In genomic region chr6:1296542-1296941, GRCh38 we compare ENCODE assay signal across 18 cellular contexts. TPM values are rescaled to one million over a fixed set of nuclear protein-coding genes. Genes with fewer than 3 reads are reported as not detected.
DNase-seq lines count a peak whose midpoint lies in the region; ATAC-seq and TF ChIP-seq lines count a peak whose summit lies in the region.
"Had no signal": no experiment of that assay in that cellular context is flagged by ENCODE, and none has a peak within 500 bp of the region (broad histone marks: within the 10 kb centered on the region; RNA-seq: fewer than 3 reads in every experiment).

No MANE protein-coding gene starts in this region.

- peak overlapping the region; percentile 54 for H3K27ac ChIP-seq in PC-3 (ENCODE audit: low read length)
- H3K27ac ChIP-seq in esophagus muscularis mucosa (replicated peaks in 1 of 4): no peak overlapping the region
- H3K27ac ChIP-seq in transverse colon: no peak overlapping the region
- no peak overlapping the region for H3K27ac ChIP-seq in gastrocnemius medialis
- H3K27ac ChIP-seq: breast epithelium, tibial artery had no signal

- peak overlapping the region; percentile 59 for H3K4me2 ChIP-seq in PC-3 (ENCODE audit: low read length)

- peaks cover 37% of the 10 kb centered on the region for H3K4me1 Mint-ChIP-seq in Calu3 (ENCODE audit: low read depth, unreplicated experiment)
- H3K4me1 Mint-ChIP-seq: stimulated activated naive B cell treated with anti-CD40 and anti-IgM and Interleukin-4, amounts not matched to agents 10 μg/mL and 1 μg/mL and 100 μg/mL, for 72 hours had no signal

- H3K4me3 ChIP-seq in PC-3 (ENCODE audit: low read length): peak overlapping the region; percentile 14; the same call in 1 of the 2 replicates
- no peak overlapping the region for H3K4me3 ChIP-seq in esophagus muscularis mucosa
- no peak overlapping the region for H3K4me3 ChIP-seq in transverse colon
- no peak overlapping the region for H3K4me3 ChIP-seq in gastrocnemius medialis
- H3K4me3 ChIP-seq: breast epithelium, tibial artery had no signal

- intact Hi-C loops in Calu3 (cut with micrococcal nuclease; ENCODE audit: unreplicated experiment) (no loop called here), PC-3 (cut with micrococcal nuclease) (no loop called here), esophagus muscularis mucosa (cut with DNase I) (no loop called here), transverse colon (cut with DNase I; ENCODE audit: low total_unique reads) (no loop called here), gastrocnemius medialis (cut with DNase I; ENCODE audit: low total_unique reads) (no loop called here)

- no peaks in the 10 kb centered on the region for H3K79me2 ChIP-seq in PC-3 (ENCODE audit: low read length)

- TF ChIP-seq EP300 in esophagus muscularis mucosa (IDR thresholded peaks at IDR 0.05) (no peak), transverse colon (IDR thresholded peaks at IDR 0.05; ENCODE audit: low read depth) (no peak)

- no peaks in the 10 kb centered on the region for H3F3A ChIP-seq in PC-3 (ENCODE audit: low read length, unreplicated experiment)

- peaks cover 6% of the 10 kb centered on the region for H3K36me3 Mint-ChIP-seq in Calu3 (ENCODE audit: insufficient read depth, unreplicated experiment)
- H3K36me3 Mint-ChIP-seq: stimulated activated naive B cell treated with anti-CD40 and anti-IgM and Interleukin-4, amounts not matched to agents 10 μg/mL and 1 μg/mL and 100 μg/mL, for 72 hours had no signal

- no TSS peak for BruUV-seq in Calu3 (replicated peaks; lab: Mats Ljungman, UMichigan)
- no TSS peak for BruUV-seq in PC-3 (replicated peaks; lab: Mats Ljungman, UMichigan)

- H4K20me1 ChIP-seq in PC-3 (ENCODE audit: low read length): no peaks in the 10 kb centered on the region

- no peaks in the 10 kb centered on the region for H3K9me3 ChIP-seq in PC-3 (ENCODE audit: low read length)
- H3K9me3 ChIP-seq in esophagus muscularis mucosa: peaks cover 0 to 4% (median 0%) of the 10 kb centered on the region in 4 donors
- peaks cover 0 to 4% of the 10 kb centered on the region in 2 donors for H3K9me3 ChIP-seq in transverse colon
- no peaks in the 10 kb centered on the region for H3K9me3 ChIP-seq in gastrocnemius medialis

- 69% methylated on average over 4 of the region's 4 CpGs for WGBS in esophagus muscularis mucosa
- 64 to 67% methylated on average over 3 to 4 of the region's 4 CpGs for WGBS in transverse colon (ENCODE audit: low coverage in 1 of 2), 2 donors

- TF ChIP-seq CTCF in Calu3 (IDR thresholded peaks at IDR 0.05; ENCODE audit: unreplicated experiment) (no peak), PC-3 (conservative IDR thresholded peaks at IDR 0.05; ENCODE audit: low read depth, low read length) (no peak), esophagus muscularis mucosa (IDR thresholded peaks at IDR 0.05) (no peak), transverse colon (IDR thresholded peaks at IDR 0.05) (no peak), gastrocnemius medialis (IDR thresholded peaks at IDR 0.05 in 4 of 5, conservative IDR thresholded peaks at IDR 0.05 in 1 of 5) (no peak)

- DNase-seq in Calu3: no peak
- DNase-seq in PC-3: peak; percentile 67
- peak; percentile 86 for DNase-seq in esophagus muscularis mucosa (ENCODE audit: extremely low spot score)
- peak; percentile 62 for DNase-seq in renal cortical epithelial cell (ENCODE audit: low read depth)
- no peak for DNase-seq in transverse colon
- no peak for DNase-seq in gastrocnemius medialis
- no peak for DNase-seq in NCI-H187 treated with DMSO at 0.1 percent for 48 hours (lab: John Stamatoyannopoulos, UW)
- DNase-seq: activated CD8-positive, alpha-beta memory T cell treated with anti-CD3 and anti-CD28 coated beads for 24 hours; activated T-cell treated with anti-CD3 and anti-CD28 coated beads, Interleukin-2, amount 50 U/mL, for 72 hours; GDM1; stimulated activated naive B cell treated with anti-CD40 and anti-IgM and Interleukin-4, amounts not matched to agents 10 μg/mL and 1 μg/mL and 100 μg/mL, for 72 hours; tibial artery had no signal

- peak; percentile 96 for ATAC-seq in PC-3
- ATAC-seq in GM19023 (IDR thresholded peaks at IDR 0.05; ENCODE audit: unreplicated experiment): no peak
- ATAC-seq in gastrocnemius medialis: no peak
- ATAC-seq: activated CD4-positive, CD25-positive, alpha-beta regulatory T cell treated with anti-CD3 and anti-CD28 coated beads, Interleukin-2, amount 50 U/mL, for 24 hours; activated naive CD4-positive, alpha-beta T cell treated with anti-CD3 and anti-CD28 coated beads, Interleukin-2, amount 50 U/mL, for 72 hours; activated T-cell treated with anti-CD3 and anti-CD28 coated beads, Interleukin-2, amount 50 U/mL, for 72 hours; stimulated activated naive B cell treated with anti-CD40 and anti-IgM and Interleukin-4, amounts not matched to agents 10 μg/mL and 1 μg/mL and 100 μg/mL, for 72 hours had no signal

- H3K9me2 ChIP-seq in PC-3 (replicated peaks; ENCODE audit: low read length): no peaks in the 10 kb centered on the region

- POLR2A ChIA-PET in PC-3 (lab: Charles Lee; ENCODE audit: unreplicated experiment): interaction anchor here (0.6 kb wide), 1 partner anchor 9 kb away, joined by 3 read pairs; no protein-coding TSS in a partner anchor

- no peak for TF ChIP-seq POLR2A in esophagus muscularis mucosa (IDR thresholded peaks at IDR 0.05; ENCODE audit: low read depth)
- TF ChIP-seq POLR2A in transverse colon (IDR thresholded peaks at IDR 0.05): no peak
- TF ChIP-seq POLR2A in gastrocnemius medialis (IDR thresholded peaks at IDR 0.05): no peak

- in situ Hi-C loops in transverse colon (cut with MboI; ENCODE audit: low pct_ligation_motif_present in 1 of 4, low pct_unique_long_range_greater_than_20kb in 1 of 4, low sequenced_read_pairs in 3 of 4) (no loop called here), gastrocnemius medialis (cut with MboI; ENCODE audit: low sequenced_read_pairs in 4 of 4) (no loop called here)

- H3K27ac Mint-ChIP-seq in Calu3 (ENCODE audit: unreplicated experiment): peak overlapping the region; percentile 92
- H3K27ac Mint-ChIP-seq: activated naive CD4-positive, alpha-beta T cell treated with anti-CD3 and anti-CD28 coated beads, Interleukin-2, amount 50 U/mL, for 72 hours; activated T-cell treated with anti-CD3 and anti-CD28 coated beads, Interleukin-2, amount 50 U/mL, for 72 hours; stimulated activated naive B cell treated with anti-CD40 and anti-IgM and Interleukin-4, amounts not matched to agents 10 μg/mL and 1 μg/mL and 100 μg/mL, for 72 hours had no signal

- H3K36me3 ChIP-seq in PC-3 (ENCODE audit: low read depth, low read length): no peaks in the 10 kb centered on the region
- H3K36me3 ChIP-seq in esophagus muscularis mucosa: peaks cover 0 to 4% (median 0%) of the 10 kb centered on the region in 4 donors
- H3K36me3 ChIP-seq in transverse colon: no peaks in the 10 kb centered on the region
- H3K36me3 ChIP-seq in gastrocnemius medialis: no peaks in the 10 kb centered on the region
- H3K36me3 ChIP-seq: breast epithelium, tibial artery had no signal

- H3K9me3 Mint-ChIP-seq in Calu3 (ENCODE audit: low read depth, unreplicated experiment): no peaks in the 10 kb centered on the region

- H3K9ac ChIP-seq in PC-3 (ENCODE audit: low read length): no peak overlapping the region

- H3K4me3 Mint-ChIP-seq in Calu3 (ENCODE audit: low read depth, unreplicated experiment): no peak overlapping the region
- H3K4me3 Mint-ChIP-seq: activated T-cell treated with anti-CD3 and anti-CD28 coated beads, Interleukin-2, amount 50 U/mL, for 72 hours; stimulated activated naive B cell treated with anti-CD40 and anti-IgM and Interleukin-4, amounts not matched to agents 10 μg/mL and 1 μg/mL and 100 μg/mL, for 72 hours had no signal

- H3K4me1 ChIP-seq in PC-3 (ENCODE audit: insufficient read depth, low read length) (peaks cover 18% of the 10 kb centered on the region), esophagus muscularis mucosa (peaks cover 0 to 17% (median 11%) of the 10 kb centered on the region in 4 donors), transverse colon (no peaks in the 10 kb centered on the region), gastrocnemius medialis (no peaks in the 10 kb centered on the region)
- H3K4me1 ChIP-seq: breast epithelium, tibial artery had no signal

- H2AFZ ChIP-seq in PC-3 (ENCODE audit: low read length): no peak overlapping the region

- H3K27me3 Mint-ChIP-seq in Calu3 (ENCODE audit: unreplicated experiment): no peaks in the 10 kb centered on the region

- CTCF ChIA-PET in Calu3 (lab: Charles Lee): no interaction called here
- CTCF ChIA-PET in PC-3 (lab: Charles Lee): no interaction called here

- H3K27me3 ChIP-seq in PC-3 (ENCODE audit: low read length) (no peaks in the 10 kb centered on the region), esophagus muscularis mucosa (no peaks in the 10 kb centered on the region), transverse colon (peaks cover 4% of the 10 kb centered on the region), gastrocnemius medialis (peaks cover 0 to 12% (median 0%) of the 10 kb centered on the region in 3 donors)

RNA-seq across cellular contexts. Expression of gene FOXQ1, which starts 15.4 kb away (rescaled TPM):
- total RNA-seq in Calu3 (2022) (46.1 and 51.0 TPM in 2 replicates), PC-3 (2014; rRNA removed) (7.5 and 12.4 TPM in 2 replicates), esophagus muscularis mucosa (1 to 10 TPM; 2.5 to 4.4 (median 2.9) TPM), renal cortical epithelial cell (0.52 and 0.65 TPM in 2 replicates), transverse colon (1 to 10 TPM in 1 of 4 donors, not detected in 3; 1.6 TPM), gastrocnemius medialis (under 1 TPM in 1 of 4 donors, not detected in 3; 0.42 TPM)
- total RNA-seq: activated naive CD4-positive, alpha-beta T cell treated with anti-CD3 and anti-CD28 coated beads, Interleukin-2, amount 50 U/mL, for 72 hours; activated T-cell treated with anti-CD3 and anti-CD28 coated beads, Interleukin-2, amount 50 U/mL, for 72 hours; dermis microvascular lymphatic vessel endothelial cell; SK-MEL-5 had no signal

Comparison
In these comparisons a context has a peak if more than half of its experiments do, and no peak if none do; other contexts are left out.
1. DNase-seq: peak in PC-3 (single experiment), esophagus muscularis mucosa (single experiment) and renal cortical epithelial cell (single experiment); none in Calu3 (single experiment), transverse colon (single experiment), gastrocnemius medialis (0 of 2) and NCI-H187 treated with DMSO at 0.1 percent for 48 hours (single experiment).